In the genomic region with DNA sequence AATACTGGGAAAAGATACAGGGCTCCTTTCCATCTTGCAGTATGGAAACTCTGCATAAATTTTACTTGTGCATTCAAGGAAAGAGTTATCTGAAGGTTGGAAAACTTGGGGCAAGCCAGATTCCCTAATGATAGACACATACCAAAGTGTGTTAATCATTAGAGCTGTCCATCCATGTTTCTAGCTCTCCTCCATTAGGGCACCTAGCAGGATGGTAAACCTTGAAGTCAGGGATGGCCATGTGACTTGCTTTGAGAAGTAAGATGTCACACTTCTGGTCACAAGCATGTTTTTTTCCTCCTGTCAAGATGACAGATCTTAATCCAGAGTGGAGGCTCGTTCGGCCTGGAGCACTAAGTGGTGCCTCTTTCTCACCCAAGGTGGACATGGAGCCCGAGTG, we compare ENCODE assay signal across 16 cellular contexts.
"Had no signal": no experiment of that assay in that cellular context is flagged by ENCODE, and none has a peak within 500 bp of the region (broad histone marks: within the 10 kb centered on the region; RNA-seq: fewer than 3 reads in every experiment).

No MANE protein-coding gene starts in this region.

- ATAC-seq: esophagus mucosa; naive thymus-derived CD8-positive, alpha-beta T cell; psoas muscle; sciatic nerve; stimulated activated naive CD8-positive, alpha-beta T cell treated with anti-CD3 and anti-CD28 coated beads, Interleukin-15, Interleukin-2, amounts not matched to agents 100 U/mL and 50 U/mL, for 24 hours had no signal

- H3K27ac Mint-ChIP-seq: naive thymus-derived CD8-positive, alpha-beta T cell; type B pancreatic cell had no signal

- H3K27me3 ChIP-seq: colonic mucosa, neutrophil, suprapubic skin, thyroid gland had no signal

- H3K4me3 ChIP-seq: colonic mucosa, psoas muscle, skin epidermis, suprapubic skin, thyroid gland had no signal

- H3K9me3 ChIP-seq: colonic mucosa, neutrophil, thyroid gland had no signal

- H3K36me3 ChIP-seq: colonic mucosa, neutrophil, suprapubic skin, thyroid gland had no signal

- FAIRE-seq: frontal cortex, kidney, urothelium cell line had no signal

- H3K4me1 ChIP-seq: colonic mucosa, psoas muscle had no signal

- H3K27ac ChIP-seq: colonic mucosa, neutrophil, psoas muscle, suprapubic skin, thyroid gland had no signal

- H3K4me3 Mint-ChIP-seq: naive thymus-derived CD8-positive, alpha-beta T cell; type B pancreatic cell had no signal

- H3K27me3 Mint-ChIP-seq: type B pancreatic cell had no signal

- DNase-seq: colonic mucosa; effector CD4-positive, alpha-beta T cell; kidney; naive thymus-derived CD8-positive, alpha-beta T cell; psoas muscle; stimulated activated CD4-positive, alpha-beta T cell treated with anti-CD3 and anti-CD28 coated beads, Interleukin-12 subunit alpha, Interleukin-12 subunit beta, amount 100 ng/mL, for 4 hours; stimulated activated naive CD8-positive, alpha-beta T cell treated with anti-CD3 and anti-CD28 coated beads, Interleukin-15, Interleukin-2, amounts not matched to agents 100 U/mL and 50 U/mL, for 24 hours; thyroid gland had no signal
